ENCODE assay signal across 17 cellular contexts in the genomic region with DNA sequence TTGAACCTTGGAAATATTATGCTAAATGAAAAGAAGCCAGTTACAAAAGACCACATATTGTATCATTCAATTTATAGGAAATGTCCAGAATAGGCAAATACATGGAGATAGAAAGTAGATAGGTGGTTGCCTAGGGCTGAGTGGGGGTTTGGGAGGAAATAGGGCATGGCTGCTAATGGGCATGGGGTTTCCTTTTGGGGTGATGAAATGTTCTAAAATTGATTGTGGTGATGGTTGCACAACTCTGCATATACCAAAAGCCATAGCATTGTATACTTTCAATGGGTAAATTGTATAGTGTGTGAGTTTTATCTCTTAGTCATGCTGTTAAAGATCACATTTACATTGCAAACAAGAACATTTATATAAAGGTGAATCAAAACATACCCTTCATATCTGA. TPM values are rescaled to one million over a fixed set of nuclear protein-coding genes. Genes with fewer than 3 reads are reported as not detected.
"Had no signal": no experiment of that assay in that cellular context is flagged by ENCODE, and none has a peak within 500 bp of the region (broad histone marks: within the 10 kb centered on the region; RNA-seq: fewer than 3 reads in every experiment).

No MANE protein-coding gene starts in this region.

- H3K36me3 ChIP-seq: cardiac muscle cell, gastroesophageal sphincter, left lung, transverse colon, vagina had no signal

- DNase-seq: activated CD4-positive, alpha-beta memory T cell treated with anti-CD3 and anti-CD28 coated beads, Interleukin-2, amount 10 ng/mL, durations not matched to agents 7 days and 5 days; activated CD4-positive, alpha-beta T cell treated with anti-CD3 and anti-CD28 coated beads for 36 hours; activated naive CD4-positive, alpha-beta T cell treated with anti-CD3 and anti-CD28 coated beads, Interleukin-2, amount 10 ng/mL, durations not matched to agents 7 days and 5 days; activated T-cell treated with anti-CD3 and anti-CD28 coated beads, Interleukin-2, amount 50 U/mL, for 24 hours; erythroblast; islet precursor cell; left lung; mucosa of descending colon; naive thymus-derived CD8-positive, alpha-beta T cell; right cardiac atrium; stimulated activated CD4-positive, alpha-beta T cell treated with anti-CD3 and anti-CD28 coated beads, Interleukin-4, amount 100 ng/mL, for 24 hours; stimulated activated naive CD4-positive, alpha-beta T cell; transverse colon had no signal

- H3K9me3 ChIP-seq: left lung, mucosa of descending colon, transverse colon had no signal

- H3K4me1 ChIP-seq: gastroesophageal sphincter, transverse colon, vagina had no signal

- H3K27me3 ChIP-seq: cardiac muscle cell, gastroesophageal sphincter, left lung, transverse colon, vagina had no signal

- ATAC-seq: activated CD4-positive, alpha-beta T cell treated with anti-CD3 and anti-CD28 coated beads for 36 hours; gastroesophageal sphincter; left lung; mucosa of descending colon; naive thymus-derived CD8-positive, alpha-beta T cell; right cardiac atrium had no signal

- H3K4me3 ChIP-seq: cardiac muscle cell, gastroesophageal sphincter, left lung, mucosa of descending colon, skin epidermis, transverse colon, vagina had no signal

- H3K27ac ChIP-seq: cardiac muscle cell, gastroesophageal sphincter, left lung, skin epidermis, transverse colon, vagina had no signal

RNA-seq across cellular contexts. Expression of a gene that starts 48.7 kb away (rescaled TPM):
- total RNA-seq: activated CD4-positive, alpha-beta memory T cell treated with anti-CD3 and anti-CD28 coated beads, Interleukin-2, amount 10 ng/mL, durations not matched to agents 7 days and 5 days; naive thymus-derived CD8-positive, alpha-beta T cell had no signal
- polyA plus RNA-seq: naive thymus-derived CD8-positive, alpha-beta T cell had no signal
